8 cellular contexts compared by ENCODE assay signal in the genomic region with DNA sequence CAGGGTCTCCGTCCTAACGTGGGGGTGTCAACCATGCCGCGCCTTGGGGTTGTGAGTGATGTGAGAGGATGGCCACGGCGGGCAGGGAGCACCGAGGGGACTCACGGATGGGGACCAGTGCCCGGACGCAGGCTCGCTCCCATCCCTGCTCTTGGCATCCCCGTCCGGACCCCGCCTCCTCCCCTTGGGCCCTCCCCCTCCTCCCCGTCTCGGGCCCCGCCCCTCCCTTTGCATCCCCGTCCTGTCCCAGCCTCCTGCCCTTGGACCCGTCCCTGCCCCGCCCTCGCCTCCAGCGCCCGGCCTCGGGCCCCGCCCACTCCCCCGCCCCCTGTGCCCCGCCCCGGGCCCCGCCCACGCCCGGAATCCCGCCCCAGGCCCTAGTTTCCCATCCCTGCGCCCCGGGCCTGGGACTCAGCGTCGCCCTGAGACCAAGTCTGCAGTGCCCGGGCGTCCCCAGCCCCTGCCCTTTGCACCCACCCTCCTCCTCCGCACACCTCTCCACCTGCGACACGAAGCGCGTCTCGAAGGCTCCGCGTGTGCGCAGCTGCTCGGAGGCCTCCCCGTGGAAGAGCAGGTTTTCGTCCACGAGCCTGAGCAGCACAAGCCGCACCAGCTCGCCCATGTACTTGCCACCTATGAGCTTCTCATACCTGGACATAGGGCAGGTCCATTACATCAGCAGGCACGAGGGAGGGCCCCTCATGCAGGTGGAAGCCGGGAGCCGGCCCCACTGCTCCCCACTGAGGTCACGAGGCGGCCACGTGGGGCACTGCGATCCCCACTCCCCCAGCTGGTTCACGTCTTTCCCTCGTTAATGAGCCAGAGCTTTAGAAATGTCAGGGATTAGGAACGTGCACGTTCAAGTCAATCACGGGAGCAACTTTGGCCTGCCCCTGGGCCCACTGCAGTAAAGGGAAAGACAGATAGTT. TPM values are rescaled to one million over a fixed set of nuclear protein-coding genes. Genes with fewer than 3 reads are reported as not detected.
DNase-seq lines count a peak whose midpoint lies in the region; ATAC-seq and TF ChIP-seq lines count a peak whose summit lies in the region.

No MANE protein-coding gene starts in this region.

- H3K9ac ChIP-seq in OCI-LY1 (ENCODE audit: low read length) = no peak overlapping the region
- H3K9ac ChIP-seq in PC-3 (ENCODE audit: low read length) = no peak overlapping the region

- H2AFZ ChIP-seq in OCI-LY1 (ENCODE audit: low read length) (no peak overlapping the region), PC-3 (ENCODE audit: low read length) (no peak overlapping the region)

- H3K27ac Mint-ChIP-seq in activated naive CD4-positive, alpha-beta T cell treated with anti-CD3 and anti-CD28 coated beads for 36 hours = no peak overlapping the region

- H3K9me3 Mint-ChIP-seq in activated naive CD4-positive, alpha-beta T cell treated with anti-CD3 and anti-CD28 coated beads for 36 hours = no peaks in the 10 kb centered on the region

- H3K4me2 ChIP-seq in OCI-LY1 (ENCODE audit: low read length) = peak overlapping the region; percentile 48; the same call in 1 of the 2 replicates
- no peak overlapping the region for H3K4me2 ChIP-seq in PC-3 (ENCODE audit: low read length)

- 59% methylated on average over 6 of the region's 65 CpGs; no CpG with 5 or more reads in 1 of the 2 donors for WGBS in gastroesophageal sphincter (ENCODE audit: low coverage in 1 of 2), 2 donors

- TF ChIP-seq POLR2A in gastroesophageal sphincter (IDR thresholded peaks at IDR 0.05) = no peak

- no peak for TF ChIP-seq EP300 in gastroesophageal sphincter (IDR thresholded peaks at IDR 0.05)

- intact Hi-C loops in activated naive CD4-positive, alpha-beta T cell treated with anti-CD3 and anti-CD28 coated beads for 36 hours (cut with micrococcal nuclease) = loop anchor here (1.0 kb wide), 1 partner anchor 23 kb away; a partner anchor contains a TSS
- intact Hi-C loops in PC-3 (cut with micrococcal nuclease) = no loop called here

- no peaks in the 10 kb centered on the region for H4K20me1 ChIP-seq in OCI-LY1 (ENCODE audit: insufficient read depth, low read length)
- H4K20me1 ChIP-seq in PC-3 (ENCODE audit: low read length) = no peaks in the 10 kb centered on the region

- no peaks in the 10 kb centered on the region for H3K27me3 ChIP-seq in OCI-LY1 (ENCODE audit: insufficient read depth, low read length)
- H3K27me3 ChIP-seq in gastroesophageal sphincter = peaks cover 20% of the 10 kb centered on the region
- no peaks in the 10 kb centered on the region for H3K27me3 ChIP-seq in PC-3 (ENCODE audit: low read length)

- POLR2A ChIA-PET in PC-3 (lab: Charles Lee; ENCODE audit: unreplicated experiment) = no interaction called here

- peak overlapping the region; percentile 69 for H3K4me3 Mint-ChIP-seq in activated naive CD4-positive, alpha-beta T cell treated with anti-CD3 and anti-CD28 coated beads for 36 hours

- peaks cover 4% of the 10 kb centered on the region for H3K27me3 Mint-ChIP-seq in activated naive CD4-positive, alpha-beta T cell treated with anti-CD3 and anti-CD28 coated beads for 36 hours (ENCODE audit: low read depth)

- BruUV-seq in PC-3 (replicated peaks; lab: Mats Ljungman, UMichigan) = no TSS peak

- no peaks in the 10 kb centered on the region for H3K36me3 Mint-ChIP-seq in activated naive CD4-positive, alpha-beta T cell treated with anti-CD3 and anti-CD28 coated beads for 36 hours (ENCODE audit: low read depth)

- H3K4me1 ChIP-seq in OCI-LY1 (ENCODE audit: insufficient read depth, low read length, severe bottlenecking) = no peaks in the 10 kb centered on the region
- H3K4me1 ChIP-seq in gastroesophageal sphincter = peaks cover 0 to 20% (median 14%) of the 10 kb centered on the region in 3 donors
- no peaks in the 10 kb centered on the region for H3K4me1 ChIP-seq in PC-3 (ENCODE audit: insufficient read depth, low read length)

- H3K27ac ChIP-seq in OCI-LY1 (ENCODE audit: low read depth, low read length, poor library complexity, severe bottlenecking) = no peak overlapping the region
- H3K27ac ChIP-seq in gastroesophageal sphincter = peak overlapping the region in 3 of 4 donors; percentile 19 to 42 (median 38)
- H3K27ac ChIP-seq in temporal lobe (ENCODE audit: low read depth, low read length) = peak overlapping the region; percentile 46
- no peak overlapping the region for H3K27ac ChIP-seq in PC-3 (ENCODE audit: low read length)

- DNase-seq in COLO829 (ENCODE audit: low spot score) (peak; percentile 62), omental fat pad (ENCODE audit: low spot score) (peak; percentile 22), A172 (ENCODE audit: low spot score) (no peak), PC-3 (no peak)
- DNase-seq in activated naive CD4-positive, alpha-beta T cell treated with anti-CD3 and anti-CD28 coated beads for 36 hours = peak; percentile 80

- peak; percentile 86 for ATAC-seq in gastroesophageal sphincter
- peak; percentile 76 for ATAC-seq in omental fat pad (ENCODE audit: low FRiP score)
- no peak; the same call in 1 of the 2 replicates for ATAC-seq in PC-3

- H3K79me2 ChIP-seq in OCI-LY1 (ENCODE audit: insufficient read depth, low read length) = no peaks in the 10 kb centered on the region
- no peaks in the 10 kb centered on the region for H3K79me2 ChIP-seq in PC-3 (ENCODE audit: low read length)

- H3K4me3 ChIP-seq in OCI-LY1 (ENCODE audit: low read depth, low read length, poor library complexity, severe bottlenecking) (peak overlapping the region; percentile 37), gastroesophageal sphincter (peak overlapping the region; percentile 36 to 58), PC-3 (ENCODE audit: low read length) (no peak overlapping the region)

- H3F3A ChIP-seq in OCI-LY1 (ENCODE audit: insufficient read depth, low read length) (no peaks in the 10 kb centered on the region), PC-3 (ENCODE audit: low read length, unreplicated experiment) (no peaks in the 10 kb centered on the region)

- peaks cover 9% of the 10 kb centered on the region for H3K4me1 Mint-ChIP-seq in activated naive CD4-positive, alpha-beta T cell treated with anti-CD3 and anti-CD28 coated beads for 36 hours (ENCODE audit: low read depth)

- no peaks in the 10 kb centered on the region for H3K9me3 ChIP-seq in OCI-LY1 (ENCODE audit: low read length)
- H3K9me3 ChIP-seq in gastroesophageal sphincter = no peaks in the 10 kb centered on the region
- H3K9me3 ChIP-seq in PC-3 (ENCODE audit: low read length) = no peaks in the 10 kb centered on the region

- CTCF ChIA-PET in activated naive CD4-positive, alpha-beta T cell treated with anti-CD3 and anti-CD28 coated beads for 36 hours (lab: Charles Lee) = no interaction called here
- CTCF ChIA-PET in PC-3 (lab: Charles Lee) = no interaction called here

- TF ChIP-seq CTCF in OCI-LY1 (IDR thresholded peaks at IDR 0.05; ENCODE audit: low read length) (no peak), gastroesophageal sphincter (IDR thresholded peaks at IDR 0.05) (no peak), omental fat pad (IDR thresholded peaks at IDR 0.05) (no peak), PC-3 (conservative IDR thresholded peaks at IDR 0.05; ENCODE audit: low read depth, low read length) (no peak)

- H3K36me3 ChIP-seq in OCI-LY1 (ENCODE audit: insufficient read depth, low read length) (no peaks in the 10 kb centered on the region), gastroesophageal sphincter (no peaks in the 10 kb centered on the region), PC-3 (ENCODE audit: low read depth, low read length) (no peaks in the 10 kb centered on the region)

- no peaks in the 10 kb centered on the region for H3K9me2 ChIP-seq in OCI-LY1 (ENCODE audit: low read depth, low read length)
- H3K9me2 ChIP-seq in PC-3 (replicated peaks; ENCODE audit: low read length) = no peaks in the 10 kb centered on the region

RNA-seq across cellular contexts. Expression of a gene that starts 5.1 kb away (rescaled TPM):
- not detected for total RNA-seq in activated naive CD4-positive, alpha-beta T cell treated with anti-CD3 and anti-CD28 coated beads for 36 hours
- total RNA-seq in gastroesophageal sphincter (not detected), omental fat pad (not detected), temporal lobe (0.25 TPM), PC-3 (2014; rRNA removed) (not detected in 2 replicates)
- not detected in 2 replicates for total RNA-seq in A172 (2014; rRNA removed; shearing (Covaris generic))

RNA-seq across cellular contexts. Expression of a gene that starts 22.9 kb away (rescaled TPM):
- total RNA-seq in activated naive CD4-positive, alpha-beta T cell treated with anti-CD3 and anti-CD28 coated beads for 36 hours = 100 to 1,000 TPM; 261 to 270 TPM
- total RNA-seq in gastroesophageal sphincter (10 to 100 TPM; 45.3 to 52.6 (median 50.8) TPM), omental fat pad (10 to 100 TPM; 41.9 to 71.3 (median 44.2) TPM), temporal lobe (36.6 TPM), PC-3 (2014; rRNA removed) (224 and 225 TPM in 2 replicates)
- total RNA-seq in A172 (2014; rRNA removed; shearing (Covaris generic)) = 149 and 160 TPM in 2 replicates

RNA-seq across cellular contexts. Expression of a gene that starts 42.1 kb away (rescaled TPM):
- 10 to 100 TPM; 10.1 to 10.8 TPM for total RNA-seq in activated naive CD4-positive, alpha-beta T cell treated with anti-CD3 and anti-CD28 coated beads for 36 hours
- 100 to 1,000 TPM; 101 to 248 (median 171) TPM for total RNA-seq in gastroesophageal sphincter
- total RNA-seq in omental fat pad = 100 to 1,000 TPM in 3 of 4 donors, 10 to 100 TPM in 1; 64.9 to 209 (median 163) TPM
- 7.9 TPM for total RNA-seq in temporal lobe
- total RNA-seq in A172 (2014; rRNA removed; shearing (Covaris generic)) = 0.22 TPM in 1 of 2 replicates, not detected in the other
- not detected in 2 replicates for total RNA-seq in PC-3 (2014; rRNA removed)

RNA-seq across cellular contexts. Expression of a gene that starts 43.0 kb away (rescaled TPM):
- 1 to 10 TPM; 2.1 to 3.3 TPM for total RNA-seq in activated naive CD4-positive, alpha-beta T cell treated with anti-CD3 and anti-CD28 coated beads for 36 hours
- total RNA-seq in gastroesophageal sphincter (1 to 10 TPM in 1 of 4 donors, under 1 TPM in 2, not detected in 1; 0.31 to 4.2 (median 0.54) TPM), omental fat pad (1 to 10 TPM in 2 of 4 donors, under 1 TPM in 2; 0.38 to 3.9 (median 1.1) TPM), temporal lobe (3.9 TPM), PC-3 (2014; rRNA removed) (not detected in 2 replicates)
- not detected in 2 replicates for total RNA-seq in A172 (2014; rRNA removed; shearing (Covaris generic))

RNA-seq across cellular contexts. Expression of a gene that starts 54.5 kb away (rescaled TPM):
- 10 to 100 TPM; 53.5 to 57.3 TPM for total RNA-seq in activated naive CD4-positive, alpha-beta T cell treated with anti-CD3 and anti-CD28 coated beads for 36 hours
- 10 to 100 TPM; 50.2 to 79.2 (median 64.1) TPM for total RNA-seq in gastroesophageal sphincter
- 10 to 100 TPM; 48.3 to 75.8 (median 54.4) TPM for total RNA-seq in omental fat pad
- total RNA-seq in temporal lobe = 52.9 TPM
- total RNA-seq in A172 (2014; rRNA removed; shearing (Covaris generic)) = 133 and 137 TPM in 2 replicates
- 133 and 147 TPM in 2 replicates for total RNA-seq in PC-3 (2014; rRNA removed)

Comparison
In these comparisons a context has a peak if more than half of its experiments do, and no peak if none do; other contexts are left out.
1. DNase-seq: peak in COLO829 (single experiment), activated naive CD4-positive, alpha-beta T cell treated with anti-CD3 and anti-CD28 coated beads for 36 hours (single experiment) and omental fat pad (single experiment); none in A172 (single experiment) and PC-3 (single experiment).
2. H3K27ac ChIP-seq: peak in gastroesophageal sphincter (3 of 4) and temporal lobe (single experiment); none in OCI-LY1 (single experiment) and PC-3 (single experiment).